18 cellular contexts compared by ENCODE assay signal in genomic region chr11:121250843-121251242, GRCh38.
"Had no signal": no experiment of that assay in that cellular context is flagged by ENCODE, and none has a peak within 500 bp of the region (broad histone marks: within the 10 kb centered on the region; RNA-seq: fewer than 3 reads in every experiment).

No MANE protein-coding gene starts in this region.

- H3K36me3 Mint-ChIP-seq: naive thymus-derived CD4-positive, alpha-beta T cell had no signal

- H3K4me3 ChIP-seq: body of pancreas, lung, spleen, suprapubic skin, upper lobe of right lung had no signal

- DNase-seq: activated CD4-positive, alpha-beta T cell treated with anti-CD3 and anti-CD28 coated beads for 4 hours; activated naive CD4-positive, alpha-beta T cell treated with anti-CD3 and anti-CD28 coated beads for 36 hours; body of pancreas; hypothalamus; naive thymus-derived CD4-positive, alpha-beta T cell; nucleus accumbens; right cardiac atrium; spleen; stimulated activated CD4-positive, alpha-beta T cell treated with anti-CD3 and anti-CD28 coated beads, Interleukin-1b, Interleukin-23, amount 100 ng/mL, for 48 hours; stimulated activated naive B cell treated with anti-CD40 and anti-IgM and Interleukin-4, amounts not matched to agents 10 μg/mL and 1 μg/mL and 100 μg/mL, for 72 hours; T1000; upper lobe of right lung; WERI-Rb-1 had no signal

- H3K27ac ChIP-seq: body of pancreas, spleen, suprapubic skin, upper lobe of right lung, WERI-Rb-1 had no signal

- H3K4me3 Mint-ChIP-seq: activated naive CD4-positive, alpha-beta T cell treated with anti-CD3 and anti-CD28 coated beads for 36 hours; activated T-helper 17 cell treated with anti-CD3 and anti-CD28 coated beads, Interleukin-2, amount 50 U/mL, for 72 hours; dendritic cell treated with granulocyte-macrophage colony-stimulating factor and Interleukin-4, amounts not matched to agents 40 ng/mL and 50 ng/mL, for 4 days; endodermal cell; naive thymus-derived CD4-positive, alpha-beta T cell; stimulated activated naive B cell treated with anti-CD40 and anti-IgM and Interleukin-4, amounts not matched to agents 10 μg/mL and 1 μg/mL and 100 μg/mL, for 72 hours had no signal

- H3K27me3 ChIP-seq: body of pancreas, spleen, suprapubic skin, upper lobe of right lung had no signal

- H3K9me3 ChIP-seq: body of pancreas, suprapubic skin, upper lobe of right lung had no signal

- H3K36me3 ChIP-seq: spleen, suprapubic skin, upper lobe of right lung, WERI-Rb-1 had no signal

- H3K27ac Mint-ChIP-seq: activated naive CD4-positive, alpha-beta T cell treated with anti-CD3 and anti-CD28 coated beads for 36 hours; activated T-helper 17 cell treated with anti-CD3 and anti-CD28 coated beads, Interleukin-2, amount 50 U/mL, for 72 hours; dendritic cell treated with granulocyte-macrophage colony-stimulating factor and Interleukin-4, amounts not matched to agents 40 ng/mL and 50 ng/mL, for 4 days; endodermal cell; stimulated activated naive B cell treated with anti-CD40 and anti-IgM and Interleukin-4, amounts not matched to agents 10 μg/mL and 1 μg/mL and 100 μg/mL, for 72 hours had no signal

- H3K9me3 Mint-ChIP-seq: activated T-helper 17 cell treated with anti-CD3 and anti-CD28 coated beads, Interleukin-2, amount 50 U/mL, for 72 hours had no signal

- ATAC-seq: activated T-helper 17 cell treated with anti-CD3 and anti-CD28 coated beads, Interleukin-2, amount 50 U/mL, for 72 hours; body of pancreas; naive thymus-derived CD4-positive, alpha-beta T cell; right cardiac atrium; stimulated activated naive B cell treated with anti-CD40 and anti-IgM and Interleukin-4, amounts not matched to agents 10 μg/mL and 1 μg/mL and 100 μg/mL, for 72 hours; upper lobe of right lung had no signal

- H3K4me1 ChIP-seq: body of pancreas, spleen, suprapubic skin, upper lobe of right lung had no signal

- H3K4me1 Mint-ChIP-seq: activated T-helper 17 cell treated with anti-CD3 and anti-CD28 coated beads, Interleukin-2, amount 50 U/mL, for 72 hours had no signal
